ENCODE assay signal across 22 cellular contexts in the genomic region with DNA sequence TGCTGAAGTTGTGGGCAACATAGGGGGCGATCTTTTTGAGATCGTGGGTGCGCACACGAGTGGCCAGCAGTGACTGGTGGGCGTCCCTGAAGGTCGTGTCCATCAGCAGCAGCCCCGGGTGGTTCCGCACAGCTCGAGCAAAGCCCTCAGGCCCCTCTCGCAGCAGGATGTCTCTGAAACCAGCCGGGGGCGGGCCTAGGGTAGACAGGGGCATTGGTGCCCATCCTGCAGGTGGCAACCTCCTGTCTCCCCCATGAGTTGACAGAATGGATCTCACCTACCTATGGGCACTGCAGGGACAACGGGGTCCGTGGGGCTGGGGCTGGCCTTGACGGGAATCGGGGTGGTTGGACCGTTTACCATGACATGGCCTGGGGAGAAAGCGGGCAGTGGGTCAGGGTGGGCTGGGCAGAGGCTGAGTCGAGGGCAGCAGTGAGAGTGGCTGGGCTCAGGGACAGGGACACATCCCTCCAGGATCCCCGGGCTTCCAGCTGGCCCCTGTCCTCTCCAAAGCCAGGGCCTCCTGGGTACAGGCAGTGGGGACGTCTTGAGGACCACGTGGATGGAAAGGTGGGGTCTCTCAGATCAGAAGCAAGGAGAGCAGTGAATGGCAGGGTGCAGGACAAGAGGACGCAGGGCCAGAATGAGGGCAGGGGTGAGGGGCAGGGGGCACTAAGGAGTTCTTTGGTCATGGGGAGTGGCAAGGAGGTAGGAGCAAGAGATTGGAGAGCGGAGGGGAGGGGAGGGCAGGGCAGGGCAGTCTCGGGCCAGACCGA. TPM values are rescaled to one million over a fixed set of nuclear protein-coding genes. Genes with fewer than 3 reads are reported as not detected.
DNase-seq lines count a peak whose midpoint lies in the region; ATAC-seq and TF ChIP-seq lines count a peak whose summit lies in the region.
"Had no signal": no experiment of that assay in that cellular context is flagged by ENCODE, and none has a peak within 500 bp of the region (broad histone marks: within the 10 kb centered on the region; RNA-seq: fewer than 3 reads in every experiment).

No MANE protein-coding gene starts in this region.

- H3K9me3 Mint-ChIP-seq in dendritic cell treated with granulocyte-macrophage colony-stimulating factor and Interleukin-4, amounts not matched to agents 40 ng/mL and 50 ng/mL, for 4 days = no peaks in the 10 kb centered on the region
- H3K9me3 Mint-ChIP-seq: GM23338, mesothelial cell of epicardium, nephron progenitor cell, WTC11 had no signal

- ATAC-seq in SK-N-SH treated with all-trans-retinoic acid at 6 μM for 48 hours = no peak
- ATAC-seq: psoas muscle had no signal

- H3K4me1 Mint-ChIP-seq in dendritic cell treated with granulocyte-macrophage colony-stimulating factor and Interleukin-4, amounts not matched to agents 40 ng/mL and 50 ng/mL, for 4 days (ENCODE audit: low read depth) = peaks cover 43% of the 10 kb centered on the region

- H3K4me3 ChIP-seq in HEK293 (ENCODE audit: low read depth, low read length) (no peak overlapping the region), sigmoid colon (no peak overlapping the region), esophagus muscularis mucosa (no peak overlapping the region)
- H3K4me3 ChIP-seq: GM23338, psoas muscle, SK-N-MC, upper lobe of left lung had no signal

- no peaks in the 10 kb centered on the region for H3K9me3 ChIP-seq in HEK293 (ENCODE audit: control insufficient read depth, insufficient read depth, low read depth, low read length)
- no peaks in the 10 kb centered on the region for H3K9me3 ChIP-seq in sigmoid colon
- no peaks in the 10 kb centered on the region for H3K9me3 ChIP-seq in esophagus muscularis mucosa
- H3K9me3 ChIP-seq: psoas muscle, upper lobe of left lung had no signal

- H3K36me3 Mint-ChIP-seq in dendritic cell treated with granulocyte-macrophage colony-stimulating factor and Interleukin-4, amounts not matched to agents 40 ng/mL and 50 ng/mL, for 4 days (ENCODE audit: low read depth) = peaks cover 45% of the 10 kb centered on the region
- H3K36me3 Mint-ChIP-seq: mesothelial cell of epicardium, WTC11 had no signal

- intact Hi-C loops in dendritic cell treated with granulocyte-macrophage colony-stimulating factor and Interleukin-4, amounts not matched to agents 40 ng/mL and 50 ng/mL, for 4 days (cut with micrococcal nuclease) = no loop called here
- intact Hi-C loops in sigmoid colon (cut with DNase I) (no loop called here), esophagus muscularis mucosa (cut with DNase I) (loop anchor here (10.0 kb wide), 1 partner anchor 508 kb away; the partner anchor contains the start of genes B4GAT1 and BRMS1)

- peak; percentile 53 for DNase-seq in activated effector memory CD4-positive, alpha-beta T cell treated with anti-CD3 and anti-CD28 coated beads, Interleukin-2, amount 50 U/mL, for 16 hours
- no peak for DNase-seq in activated effector memory CD4-positive, alpha-beta T cell treated with Interleukin-2 at 50 U/mL for 16 hours
- peak; percentile 62 for DNase-seq in sigmoid colon
- DNase-seq in esophagus muscularis mucosa (ENCODE audit: extremely low spot score) = no peak
- no peak for DNase-seq in pons (ENCODE audit: low spot score)
- DNase-seq: activated CD4-positive, alpha-beta T cell treated with anti-CD3 and anti-CD28 coated beads, Interleukin-2, amount 50 U/mL, for 4 hours; activated naive CD4-positive, alpha-beta T cell treated with anti-CD3 and anti-CD28 coated beads, Interleukin-2, amount 50 U/mL, for 16 hours; glutamatergic neuron; NCI-H2029; NCI-H345; nephron progenitor cell; stimulated activated CD4-positive, alpha-beta T cell treated with anti-CD3 and anti-CD28 coated beads, Interleukin-4, amount 100 ng/mL, for 24 hours had no signal

- TF ChIP-seq EP300 in sigmoid colon (IDR thresholded peaks at IDR 0.05) = no peak
- TF ChIP-seq EP300 in esophagus muscularis mucosa (IDR thresholded peaks at IDR 0.05) = no peak

- H3K27ac ChIP-seq in HEK293 (ENCODE audit: extremely low read depth, low read depth, low read length) (no peak overlapping the region), sigmoid colon (no peak overlapping the region), esophagus muscularis mucosa (replicated peaks in 1 of 4) (no peak overlapping the region)
- H3K27ac ChIP-seq: KMS-11, psoas muscle, SK-N-MC, upper lobe of left lung had no signal

- TF ChIP-seq POLR2A in sigmoid colon (IDR thresholded peaks at IDR 0.05) (no peak), esophagus muscularis mucosa (IDR thresholded peaks at IDR 0.05; ENCODE audit: low read depth) (no peak)

- 0 out of 2 replicates have a peak, but pooled peaks have one; percentile 4 for TF ChIP-seq CTCF in HEK293 (tag by site-specific recombination; IDR thresholded peaks at IDR 0.05)
- no peak for TF ChIP-seq CTCF in sigmoid colon (IDR thresholded peaks at IDR 0.05)
- TF ChIP-seq CTCF in esophagus muscularis mucosa (IDR thresholded peaks at IDR 0.05) = no peak

- H3K27me3 Mint-ChIP-seq in dendritic cell treated with granulocyte-macrophage colony-stimulating factor and Interleukin-4, amounts not matched to agents 40 ng/mL and 50 ng/mL, for 4 days = no peaks in the 10 kb centered on the region

- CTCF ChIA-PET in HEK293 (lab: Yijun Ruan, JAX) = interaction anchor here (1.2 kb wide), 1 partner anchor 123 kb away, joined by 3 read pairs; no protein-coding TSS in a partner anchor

- H3K27ac Mint-ChIP-seq in dendritic cell treated with granulocyte-macrophage colony-stimulating factor and Interleukin-4, amounts not matched to agents 40 ng/mL and 50 ng/mL, for 4 days = peak overlapping the region; percentile 83
- H3K27ac Mint-ChIP-seq: mesothelial cell of epicardium, nephron progenitor cell had no signal

- 90 to 92% methylated on average over 26 of the region's 26 CpGs for WGBS in sigmoid colon, 2 donors
- 93% methylated on average over 23 of the region's 26 CpGs for WGBS in esophagus muscularis mucosa

- H3K36me3 ChIP-seq in HEK293 (ENCODE audit: control insufficient read depth in 2 of 2, insufficient read depth in 1 of 2, low read length in 2 of 2) = peaks cover 0 to 30% of the 10 kb centered on the region in 2 experiments; a peak in 1 of 3 replicates
- peaks cover 0 to 7% (median 0%) of the 10 kb centered on the region in 4 donors for H3K36me3 ChIP-seq in sigmoid colon
- peaks cover 5 to 29% (median 16%) of the 10 kb centered on the region in 4 donors for H3K36me3 ChIP-seq in esophagus muscularis mucosa

- POLR2A ChIA-PET in HEK293 (lab: Yijun Ruan, JAX) = interaction anchor here (1.1 kb wide), 1 partner anchor 9 kb away, joined by 4 read pairs; the partner anchor contains the start of gene RCE1

- H3K4me1 ChIP-seq in HEK293 (ENCODE audit: control insufficient read depth, insufficient read depth, low read length) = no peaks in the 10 kb centered on the region
- peaks cover 0 to 15% (median 10%) of the 10 kb centered on the region in 4 donors for H3K4me1 ChIP-seq in sigmoid colon
- peaks cover 6 to 19% (median 15%) of the 10 kb centered on the region in 4 donors for H3K4me1 ChIP-seq in esophagus muscularis mucosa

- no peaks in the 10 kb centered on the region for H3K27me3 ChIP-seq in sigmoid colon
- no peaks in the 10 kb centered on the region for H3K27me3 ChIP-seq in esophagus muscularis mucosa
- H3K27me3 ChIP-seq: upper lobe of left lung had no signal

- H3K4me3 Mint-ChIP-seq in dendritic cell treated with granulocyte-macrophage colony-stimulating factor and Interleukin-4, amounts not matched to agents 40 ng/mL and 50 ng/mL, for 4 days = no peak overlapping the region
- H3K4me3 Mint-ChIP-seq: GM23338, mesothelial cell of epicardium, nephron progenitor cell, WTC11 had no signal

TF ChIP-seq in HEK293, 187 proteins besides CTCF, POLR2A, EP300 and RAD21:
- TF ChIP-seq ZNF48 (tag by site-specific recombination; IDR thresholded peaks at IDR 0.05) (no peak), ZNF169 (tag by site-specific recombination; IDR thresholded peaks at IDR 0.05) (no peak)

TF ChIP-seq in SK-N-SH treated with all-trans-retinoic acid at 6 μM for 48 hours, 23 proteins besides CTCF, POLR2A, EP300 and RAD21 (continues in another document):
- TF ChIP-seq TCF4 (CRISPR knock-in tag; IDR thresholded peaks at IDR 0.05; ENCODE audit: borderline replicate concordance) (no peak), ZFP30 (CRISPR knock-in tag; IDR thresholded peaks at IDR 0.05) (no peak), ZNF565 (CRISPR knock-in tag; conservative IDR thresholded peaks at IDR 0.05; ENCODE audit: low read depth) (no peak), ISL1 (CRISPR knock-in tag; IDR thresholded peaks at IDR 0.05) (no peak), POU6F1 (CRISPR knock-in tag; IDR thresholded peaks at IDR 0.05; ENCODE audit: borderline replicate concordance, low read depth) (no peak), ZFP3 (CRISPR knock-in tag; IDR thresholded peaks at IDR 0.05) (no peak)

RNA-seq across cellular contexts. Expression of gene LRFN4, which starts 4.2 kb away (rescaled TPM):
- 1 to 10 TPM; 4.2 to 6.8 (median 4.4) TPM for total RNA-seq in sigmoid colon
- polyA plus RNA-seq in sigmoid colon = 10 to 100 TPM in 1 of 3 donors, 1 to 10 TPM in 2; 4.2 to 32.2 (median 8.3) TPM
- total RNA-seq in esophagus muscularis mucosa = 10 to 100 TPM in 2 of 4 donors, 1 to 10 TPM in 2; 8.7 to 21.9 (median 13.1) TPM

RNA-seq across cellular contexts. Expression of gene RCE1, which starts 9.4 kb away (rescaled TPM):
- total RNA-seq in sigmoid colon = 10 to 100 TPM in 1 of 4 donors, 1 to 10 TPM in 3; 6.1 to 23.0 (median 9.1) TPM
- 10 to 100 TPM in 1 of 3 donors, 1 to 10 TPM in 2; 7.8 to 21.8 (median 8.3) TPM for polyA plus RNA-seq in sigmoid colon
- total RNA-seq in esophagus muscularis mucosa = 10 to 100 TPM in 3 of 4 donors, 1 to 10 TPM in 1; 8.7 to 18.2 (median 13.0) TPM

Comparison
In these comparisons a context has a peak if more than half of its experiments do, and no peak if none do; other contexts are left out.
1. DNase-seq: peak in activated effector memory CD4-positive, alpha-beta T cell treated with anti-CD3 and anti-CD28 coated beads, Interleukin-2, amount 50 U/mL, for 16 hours (single experiment) and sigmoid colon (single experiment); none in activated effector memory CD4-positive, alpha-beta T cell treated with Interleukin-2 at 50 U/mL for 16 hours (single experiment), esophagus muscularis mucosa (single experiment) and pons (single experiment).